In genomic region chr6:15230827-15231226, GRCh38 we compare ENCODE assay signal across 22 cellular contexts.
"Had no signal": no experiment of that assay in that cellular context is flagged by ENCODE, and none has a peak within 500 bp of the region (broad histone marks: within the 10 kb centered on the region; RNA-seq: fewer than 3 reads in every experiment).

No MANE protein-coding gene starts in this region.

- H3K36me3 ChIP-seq: SJSA1 had no signal

- H3K9me3 ChIP-seq: SJSA1 had no signal

- H3K4me3 ChIP-seq: SJSA1, SK-N-MC had no signal

- H3K4me1 ChIP-seq: SJSA1 had no signal

- H3K27ac ChIP-seq: KMS-11, SJSA1, SK-N-MC had no signal

- DNase-seq: IMR-90; Kasumi-1; MM.1S; NCI-H1048; NCI-H1105; NCI-H1417; NCI-H1436 treated with DMSO at 0.1 percent for 48 hours; NCI-H1694; NCI-H187 treated with DMSO at 0.1 percent for 48 hours; NCI-H2029 treated with DMSO at 0.1 percent for 48 hours; NCI-H2171 treated with DMSO at 0.1 percent for 48 hours; NCI-H345; NCI-H446 treated with DMSO at 0.1 percent for 48 hours; NCI-H510A treated with DMSO at 0.1 percent for 48 hours; NCI-H526; NK-92 treated with Interleukin-12 subunit alpha and Interleukin-12 subunit beta, amount 100 ng/mL, for 24 hours; Right ventricle myocardium superior; RPMI8226; SIG-M5 had no signal
